Comparison of ENCODE assay signal across 1 cellular context in genomic region chr2:23387849-23388248, GRCh38.
TF ChIP-seq lines count a peak whose summit lies in the region.

No MANE protein-coding gene starts in this region.

TF ChIP-seq in WTC11, 78 proteins besides CTCF, POLR2A, EP300 and RAD21 (continued from another document):
- TF ChIP-seq, protein P1, sequence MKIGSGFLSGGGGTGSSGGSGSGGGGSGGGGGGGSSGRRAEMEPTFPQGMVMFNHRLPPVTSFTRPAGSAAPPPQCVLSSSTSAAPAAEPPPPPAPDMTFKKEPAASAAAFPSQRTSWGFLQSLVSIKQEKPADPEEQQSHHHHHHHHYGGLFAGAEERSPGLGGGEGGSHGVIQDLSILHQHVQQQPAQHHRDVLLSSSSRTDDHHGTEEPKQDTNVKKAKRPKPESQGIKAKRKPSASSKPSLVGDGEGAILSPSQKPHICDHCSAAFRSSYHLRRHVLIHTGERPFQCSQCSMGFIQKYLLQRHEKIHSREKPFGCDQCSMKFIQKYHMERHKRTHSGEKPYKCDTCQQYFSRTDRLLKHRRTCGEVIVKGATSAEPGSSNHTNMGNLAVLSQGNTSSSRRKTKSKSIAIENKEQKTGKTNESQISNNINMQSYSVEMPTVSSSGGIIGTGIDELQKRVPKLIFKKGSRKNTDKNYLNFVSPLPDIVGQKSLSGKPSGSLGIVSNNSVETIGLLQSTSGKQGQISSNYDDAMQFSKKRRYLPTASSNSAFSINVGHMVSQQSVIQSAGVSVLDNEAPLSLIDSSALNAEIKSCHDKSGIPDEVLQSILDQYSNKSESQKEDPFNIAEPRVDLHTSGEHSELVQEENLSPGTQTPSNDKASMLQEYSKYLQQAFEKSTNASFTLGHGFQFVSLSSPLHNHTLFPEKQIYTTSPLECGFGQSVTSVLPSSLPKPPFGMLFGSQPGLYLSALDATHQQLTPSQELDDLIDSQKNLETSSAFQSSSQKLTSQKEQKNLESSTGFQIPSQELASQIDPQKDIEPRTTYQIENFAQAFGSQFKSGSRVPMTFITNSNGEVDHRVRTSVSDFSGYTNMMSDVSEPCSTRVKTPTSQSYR (CRISPR knock-in tag; IDR thresholded peaks at IDR 0.05), result no peak
- no peak for TF ChIP-seq KAT7 (CRISPR knock-in tag; IDR thresholded peaks at IDR 0.05; ENCODE audit: borderline replicate concordance)
- TF ChIP-seq NFYB (CRISPR knock-in tag; conservative IDR thresholded peaks at IDR 0.05; ENCODE audit: low read depth), result no peak
- TF ChIP-seq ZNF416 (CRISPR knock-in tag; IDR thresholded peaks at IDR 0.05), result no peak
- no peak for TF ChIP-seq JUN (CRISPR knock-in tag; IDR thresholded peaks at IDR 0.05)
- no peak for TF ChIP-seq ETV6 (CRISPR knock-in tag; IDR thresholded peaks at IDR 0.05)
- TF ChIP-seq GRHL2 (CRISPR knock-in tag; IDR thresholded peaks at IDR 0.05; ENCODE audit: insufficient replicate concordance, severe bottlenecking), result no peak
- TF ChIP-seq TEAD4 (CRISPR knock-in tag; IDR thresholded peaks at IDR 0.05), result no peak
